ENCODE assay signal across 35 cellular contexts in the genomic region with DNA sequence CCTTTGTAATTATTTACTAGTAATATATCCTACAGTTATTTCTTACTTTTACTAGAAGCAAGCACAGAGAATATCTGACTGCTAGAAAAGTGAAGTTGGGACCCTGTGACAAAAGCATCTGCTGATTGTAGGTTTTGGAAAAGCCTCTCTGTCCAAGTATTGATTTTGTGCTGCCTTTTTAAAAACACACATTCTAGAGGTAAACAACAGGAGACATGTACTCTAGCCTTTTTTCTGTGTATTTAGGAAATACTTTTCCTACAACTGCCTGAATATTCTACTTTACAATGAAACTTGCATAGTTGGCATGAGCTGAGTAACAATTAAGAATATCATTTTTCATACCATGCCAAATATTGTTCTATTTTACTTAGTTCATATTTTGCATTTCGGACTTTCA.
"Had no signal": no experiment of that assay in that cellular context is flagged by ENCODE, and none has a peak within 500 bp of the region (broad histone marks: within the 10 kb centered on the region; RNA-seq: fewer than 3 reads in every experiment).

No MANE protein-coding gene starts in this region.

- H3K36me3 ChIP-seq: MG63 had no signal

- H3K9me3 ChIP-seq: MG63 had no signal

- DNase-seq: Karpas-422, Kasumi-1, MG63, MM.1S, MV-4-11, NCI-H1048, NCI-H1092, NCI-H1092 treated with DMSO at 0.1 percent for 48 hours, NCI-H1105, NCI-H1105 treated with DMSO at 0.1 percent for 48 hours, NCI-H1417, NCI-H1417 treated with DMSO at 0.1 percent for 48 hours, NCI-H1436, NCI-H1436 treated with DMSO at 0.1 percent for 48 hours, NCI-H146, NCI-H1694, NCI-H1694 treated with DMSO at 0.1 percent for 48 hours, NCI-H187, NCI-H187 treated with DMSO at 0.1 percent for 48 hours, NCI-H1930, NCI-H2029, NCI-H2029 treated with DMSO at 0.1 percent for 48 hours, NCI-H2081, NCI-H2081 treated with DMSO at 0.1 percent for 48 hours, NCI-H2107, NCI-H2171, NCI-H2171 treated with DMSO at 0.1 percent for 48 hours, NCI-H2227 treated with DMSO at 0.1 percent for 48 hours, NCI-H226, NCI-H345, NCI-H446, NCI-H446 treated with DMSO at 0.1 percent for 48 hours, NCI-H510A, NCI-H510A treated with DMSO at 0.1 percent for 48 hours, NCI-H524 had no signal

- H3K27me3 ChIP-seq: MG63 had no signal

- H3K4me3 ChIP-seq: MG63 had no signal
